Comparison of ENCODE assay signal across 1 cellular context in the genomic region with DNA sequence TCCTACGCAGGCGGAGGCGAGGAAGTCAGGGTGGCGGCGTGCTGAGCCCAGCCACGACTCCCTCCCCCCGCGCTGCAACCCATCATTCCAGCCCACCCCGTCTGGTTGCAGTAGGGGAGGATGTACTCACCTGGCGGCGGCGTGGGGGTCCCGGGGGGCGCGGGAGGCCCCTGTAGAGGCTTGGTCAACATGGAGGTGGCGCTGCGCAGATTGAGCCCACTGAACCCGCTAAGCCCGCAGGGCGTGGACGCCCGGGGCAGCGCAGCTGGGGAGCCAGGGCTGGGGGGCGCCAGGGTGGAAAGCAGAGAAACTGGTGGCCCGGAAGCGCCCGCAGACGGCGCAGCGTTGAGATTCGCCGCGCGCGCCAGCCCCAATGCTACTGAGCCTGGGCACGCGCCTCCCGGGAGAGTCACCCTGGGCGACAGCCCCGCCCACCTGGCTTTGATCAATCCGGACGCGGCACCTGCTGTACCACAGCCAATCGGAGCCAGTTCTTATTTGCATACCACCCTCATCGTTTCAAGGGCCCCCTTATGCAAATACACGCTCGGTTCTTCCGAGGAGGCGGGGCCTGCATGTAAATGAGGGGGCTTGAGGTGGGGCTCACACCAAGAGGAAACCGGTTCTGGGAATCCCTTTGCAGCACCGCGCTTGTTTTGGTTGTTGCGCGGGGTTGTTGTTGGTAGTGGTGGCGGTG.
TF ChIP-seq lines count a peak whose summit lies in the region.

A gene (minus strand): TSS at position 381 of the 697 bp plus-strand sequence. CDS start 190 bp downstream, at position 191.

TF ChIP-seq in HepG2, 621 proteins besides CTCF, POLR2A, EP300 and RAD21 (continued from another document and continues in another):
- TF ChIP-seq, protein P1, sequence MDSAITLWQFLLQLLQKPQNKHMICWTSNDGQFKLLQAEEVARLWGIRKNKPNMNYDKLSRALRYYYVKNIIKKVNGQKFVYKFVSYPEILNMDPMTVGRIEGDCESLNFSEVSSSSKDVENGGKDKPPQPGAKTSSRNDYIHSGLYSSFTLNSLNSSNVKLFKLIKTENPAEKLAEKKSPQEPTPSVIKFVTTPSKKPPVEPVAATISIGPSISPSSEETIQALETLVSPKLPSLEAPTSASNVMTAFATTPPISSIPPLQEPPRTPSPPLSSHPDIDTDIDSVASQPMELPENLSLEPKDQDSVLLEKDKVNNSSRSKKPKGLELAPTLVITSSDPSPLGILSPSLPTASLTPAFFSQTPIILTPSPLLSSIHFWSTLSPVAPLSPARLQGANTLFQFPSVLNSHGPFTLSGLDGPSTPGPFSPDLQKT (CRISPR knock-in tag; IDR thresholded peaks at IDR 0.05; ENCODE audit: borderline replicate concordance): no peak
- TF ChIP-seq HNRNPLL (IDR thresholded peaks at IDR 0.05; ENCODE audit: low read depth, low read length, poor library complexity, severe bottlenecking) (peak; percentile 83), ZNF329 (CRISPR knock-in tag; IDR thresholded peaks at IDR 0.05; ENCODE audit: low read depth) (0 out of 2 replicates have a peak, but pooled peaks have one; percentile 39), SAFB2 (CRISPR knock-in tag; IDR thresholded peaks at IDR 0.05; ENCODE audit: borderline replicate concordance, low read depth) (no peak), ZNF878 (CRISPR knock-in tag; IDR thresholded peaks at IDR 0.05) (0 out of 2 replicates have a peak, but pooled peaks have one; percentile 43), ZNF782 (CRISPR knock-in tag; IDR thresholded peaks at IDR 0.05; ENCODE audit: borderline replicate concordance) (no peak), ZNF382 (CRISPR knock-in tag; IDR thresholded peaks at IDR 0.05; ENCODE audit: borderline replicate concordance) (no peak), TEAD2 (CRISPR knock-in tag; IDR thresholded peaks at IDR 0.05) (no peak), ZKSCAN5 (CRISPR knock-in tag; IDR thresholded peaks at IDR 0.05) (no peak), ZNF33B (CRISPR knock-in tag; IDR thresholded peaks at IDR 0.05) (no peak), ZNF383 (CRISPR knock-in tag; IDR thresholded peaks at IDR 0.05; ENCODE audit: borderline replicate concordance) (no peak), EZH2 (conservative IDR thresholded peaks at IDR 0.05; ENCODE audit: low read depth, low read length) (no peak), ATAD3A (CRISPR knock-in tag; IDR thresholded peaks at IDR 0.05) (no peak), ZBTB3 (CRISPR knock-in tag; IDR thresholded peaks at IDR 0.05; ENCODE audit: borderline replicate concordance, low read depth) (no peak), MED1 (CRISPR knock-in tag; IDR thresholded peaks at IDR 0.05) (peak; percentile 30; the same call in 1 of the 2 replicates), ZNF775 (CRISPR knock-in tag; IDR thresholded peaks at IDR 0.05; ENCODE audit: borderline replicate concordance) (no peak), HMG20A (CRISPR knock-in tag; IDR thresholded peaks at IDR 0.05; ENCODE audit: borderline replicate concordance) (no peak), KLF12 (CRISPR knock-in tag; IDR thresholded peaks at IDR 0.05; ENCODE audit: borderline replicate concordance) (no peak), ZNF230 (CRISPR knock-in tag; IDR thresholded peaks at IDR 0.05) (no peak), NCOA2 (CRISPR knock-in tag; IDR thresholded peaks at IDR 0.05) (no peak)
- TF ChIP-seq, protein P2, sequence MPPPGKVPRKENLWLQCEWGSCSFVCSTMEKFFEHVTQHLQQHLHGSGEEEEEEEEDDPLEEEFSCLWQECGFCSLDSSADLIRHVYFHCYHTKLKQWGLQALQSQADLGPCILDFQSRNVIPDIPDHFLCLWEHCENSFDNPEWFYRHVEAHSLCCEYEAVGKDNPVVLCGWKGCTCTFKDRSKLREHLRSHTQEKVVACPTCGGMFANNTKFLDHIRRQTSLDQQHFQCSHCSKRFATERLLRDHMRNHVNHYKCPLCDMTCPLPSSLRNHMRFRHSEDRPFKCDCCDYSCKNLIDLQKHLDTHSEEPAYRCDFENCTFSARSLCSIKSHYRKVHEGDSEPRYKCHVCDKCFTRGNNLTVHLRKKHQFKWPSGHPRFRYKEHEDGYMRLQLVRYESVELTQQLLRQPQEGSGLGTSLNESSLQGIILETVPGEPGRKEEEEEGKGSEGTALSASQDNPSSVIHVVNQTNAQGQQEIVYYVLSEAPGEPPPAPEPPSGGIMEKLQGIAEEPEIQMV (CRISPR knock-in tag; IDR thresholded peaks at IDR 0.05; ENCODE audit: low read depth): no peak
- TF ChIP-seq, protein P3, sequence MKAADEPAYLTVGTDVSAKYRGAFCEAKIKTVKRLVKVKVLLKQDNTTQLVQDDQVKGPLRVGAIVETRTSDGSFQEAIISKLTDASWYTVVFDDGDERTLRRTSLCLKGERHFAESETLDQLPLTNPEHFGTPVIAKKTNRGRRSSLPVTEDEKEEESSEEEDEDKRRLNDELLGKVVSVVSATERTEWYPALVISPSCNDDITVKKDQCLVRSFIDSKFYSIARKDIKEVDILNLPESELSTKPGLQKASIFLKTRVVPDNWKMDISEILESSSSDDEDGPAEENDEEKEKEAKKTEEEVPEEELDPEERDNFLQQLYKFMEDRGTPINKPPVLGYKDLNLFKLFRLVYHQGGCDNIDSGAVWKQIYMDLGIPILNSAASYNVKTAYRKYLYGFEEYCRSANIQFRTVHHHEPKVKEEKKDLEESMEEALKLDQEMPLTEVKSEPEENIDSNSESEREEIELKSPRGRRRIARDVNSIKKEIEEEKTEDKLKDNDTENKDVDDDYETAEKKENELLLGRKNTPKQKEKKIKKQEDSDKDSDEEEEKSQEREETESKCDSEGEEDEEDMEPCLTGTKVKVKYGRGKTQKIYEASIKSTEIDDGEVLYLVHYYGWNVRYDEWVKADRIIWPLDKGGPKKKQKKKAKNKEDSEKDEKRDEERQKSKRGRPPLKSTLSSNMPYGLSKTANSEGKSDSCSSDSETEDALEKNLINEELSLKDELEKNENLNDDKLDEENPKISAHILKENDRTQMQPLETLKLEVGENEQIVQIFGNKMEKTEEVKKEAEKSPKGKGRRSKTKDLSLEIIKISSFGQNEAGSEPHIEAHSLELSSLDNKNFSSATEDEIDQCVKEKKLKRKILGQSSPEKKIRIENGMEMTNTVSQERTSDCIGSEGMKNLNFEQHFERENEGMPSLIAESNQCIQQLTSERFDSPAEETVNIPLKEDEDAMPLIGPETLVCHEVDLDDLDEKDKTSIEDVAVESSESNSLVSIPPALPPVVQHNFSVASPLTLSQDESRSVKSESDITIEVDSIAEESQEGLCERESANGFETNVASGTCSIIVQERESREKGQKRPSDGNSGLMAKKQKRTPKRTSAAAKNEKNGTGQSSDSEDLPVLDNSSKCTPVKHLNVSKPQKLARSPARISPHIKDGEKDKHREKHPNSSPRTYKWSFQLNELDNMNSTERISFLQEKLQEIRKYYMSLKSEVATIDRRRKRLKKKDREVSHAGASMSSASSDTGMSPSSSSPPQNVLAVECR (CRISPR knock-in tag; IDR thresholded peaks at IDR 0.05; ENCODE audit: borderline replicate concordance): peak; percentile 60; the same call in 1 of the 2 replicates
- TF ChIP-seq, protein P4, sequence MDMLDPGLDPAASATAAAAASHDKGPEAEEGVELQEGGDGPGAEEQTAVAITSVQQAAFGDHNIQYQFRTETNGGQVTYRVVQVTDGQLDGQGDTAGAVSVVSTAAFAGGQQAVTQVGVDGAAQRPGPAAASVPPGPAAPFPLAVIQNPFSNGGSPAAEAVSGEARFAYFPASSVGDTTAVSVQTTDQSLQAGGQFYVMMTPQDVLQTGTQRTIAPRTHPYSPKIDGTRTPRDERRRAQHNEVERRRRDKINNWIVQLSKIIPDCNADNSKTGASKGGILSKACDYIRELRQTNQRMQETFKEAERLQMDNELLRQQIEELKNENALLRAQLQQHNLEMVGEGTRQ (IDR thresholded peaks at IDR 0.05; ENCODE audit: low read depth, low read length): peak; percentile 67
- TF ChIP-seq, protein P4 (CRISPR knock-in tag; IDR thresholded peaks at IDR 0.05; ENCODE audit: borderline replicate concordance): peak; percentile 69; the same call in 1 of the 2 replicates
- TF ChIP-seq, protein P5, sequence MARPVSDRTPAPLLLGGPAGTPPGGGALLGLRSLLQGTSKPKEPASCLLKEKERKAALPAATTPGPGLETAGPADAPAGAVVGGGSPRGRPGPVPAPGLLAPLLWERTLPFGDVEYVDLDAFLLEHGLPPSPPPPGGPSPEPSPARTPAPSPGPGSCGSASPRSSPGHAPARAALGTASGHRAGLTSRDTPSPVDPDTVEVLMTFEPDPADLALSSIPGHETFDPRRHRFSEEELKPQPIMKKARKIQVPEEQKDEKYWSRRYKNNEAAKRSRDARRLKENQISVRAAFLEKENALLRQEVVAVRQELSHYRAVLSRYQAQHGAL (CRISPR knock-in tag; IDR thresholded peaks at IDR 0.05; ENCODE audit: not compliant biosample characterization): no peak
- TF ChIP-seq, protein P6, sequence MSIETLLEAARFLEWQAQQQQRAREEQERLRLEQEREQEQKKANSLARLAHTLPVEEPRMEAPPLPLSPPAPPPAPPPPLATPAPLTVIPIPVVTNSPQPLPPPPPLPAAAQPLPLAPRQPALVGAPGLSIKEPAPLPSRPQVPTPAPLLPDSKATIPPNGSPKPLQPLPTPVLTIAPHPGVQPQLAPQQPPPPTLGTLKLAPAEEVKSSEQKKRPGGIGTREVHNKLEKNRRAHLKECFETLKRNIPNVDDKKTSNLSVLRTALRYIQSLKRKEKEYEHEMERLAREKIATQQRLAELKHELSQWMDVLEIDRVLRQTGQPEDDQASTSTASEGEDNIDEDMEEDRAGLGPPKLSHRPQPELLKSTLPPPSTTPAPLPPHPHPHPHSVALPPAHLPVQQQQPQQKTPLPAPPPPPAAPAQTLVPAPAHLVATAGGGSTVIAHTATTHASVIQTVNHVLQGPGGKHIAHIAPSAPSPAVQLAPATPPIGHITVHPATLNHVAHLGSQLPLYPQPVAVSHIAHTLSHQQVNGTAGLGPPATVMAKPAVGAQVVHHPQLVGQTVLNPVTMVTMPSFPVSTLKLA (IDR thresholded peaks at IDR 0.05): peak; percentile 33; the same call in 1 of the 2 replicates
- TF ChIP-seq, protein P7, sequence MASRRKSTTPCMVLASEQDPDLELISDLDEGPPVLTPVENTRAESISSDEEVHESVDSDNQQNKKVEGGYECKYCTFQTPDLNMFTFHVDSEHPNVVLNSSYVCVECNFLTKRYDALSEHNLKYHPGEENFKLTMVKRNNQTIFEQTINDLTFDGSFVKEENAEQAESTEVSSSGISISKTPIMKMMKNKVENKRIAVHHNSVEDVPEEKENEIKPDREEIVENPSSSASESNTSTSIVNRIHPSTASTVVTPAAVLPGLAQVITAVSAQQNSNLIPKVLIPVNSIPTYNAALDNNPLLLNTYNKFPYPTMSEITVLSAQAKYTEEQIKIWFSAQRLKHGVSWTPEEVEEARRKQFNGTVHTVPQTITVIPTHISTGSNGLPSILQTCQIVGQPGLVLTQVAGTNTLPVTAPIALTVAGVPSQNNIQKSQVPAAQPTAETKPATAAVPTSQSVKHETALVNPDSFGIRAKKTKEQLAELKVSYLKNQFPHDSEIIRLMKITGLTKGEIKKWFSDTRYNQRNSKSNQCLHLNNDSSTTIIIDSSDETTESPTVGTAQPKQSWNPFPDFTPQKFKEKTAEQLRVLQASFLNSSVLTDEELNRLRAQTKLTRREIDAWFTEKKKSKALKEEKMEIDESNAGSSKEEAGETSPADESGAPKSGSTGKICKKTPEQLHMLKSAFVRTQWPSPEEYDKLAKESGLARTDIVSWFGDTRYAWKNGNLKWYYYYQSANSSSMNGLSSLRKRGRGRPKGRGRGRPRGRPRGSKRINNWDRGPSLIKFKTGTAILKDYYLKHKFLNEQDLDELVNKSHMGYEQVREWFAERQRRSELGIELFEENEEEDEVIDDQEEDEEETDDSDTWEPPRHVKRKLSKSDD (CRISPR knock-in tag; IDR thresholded peaks at IDR 0.05; ENCODE audit: low read depth): no peak
- TF ChIP-seq, protein P8, sequence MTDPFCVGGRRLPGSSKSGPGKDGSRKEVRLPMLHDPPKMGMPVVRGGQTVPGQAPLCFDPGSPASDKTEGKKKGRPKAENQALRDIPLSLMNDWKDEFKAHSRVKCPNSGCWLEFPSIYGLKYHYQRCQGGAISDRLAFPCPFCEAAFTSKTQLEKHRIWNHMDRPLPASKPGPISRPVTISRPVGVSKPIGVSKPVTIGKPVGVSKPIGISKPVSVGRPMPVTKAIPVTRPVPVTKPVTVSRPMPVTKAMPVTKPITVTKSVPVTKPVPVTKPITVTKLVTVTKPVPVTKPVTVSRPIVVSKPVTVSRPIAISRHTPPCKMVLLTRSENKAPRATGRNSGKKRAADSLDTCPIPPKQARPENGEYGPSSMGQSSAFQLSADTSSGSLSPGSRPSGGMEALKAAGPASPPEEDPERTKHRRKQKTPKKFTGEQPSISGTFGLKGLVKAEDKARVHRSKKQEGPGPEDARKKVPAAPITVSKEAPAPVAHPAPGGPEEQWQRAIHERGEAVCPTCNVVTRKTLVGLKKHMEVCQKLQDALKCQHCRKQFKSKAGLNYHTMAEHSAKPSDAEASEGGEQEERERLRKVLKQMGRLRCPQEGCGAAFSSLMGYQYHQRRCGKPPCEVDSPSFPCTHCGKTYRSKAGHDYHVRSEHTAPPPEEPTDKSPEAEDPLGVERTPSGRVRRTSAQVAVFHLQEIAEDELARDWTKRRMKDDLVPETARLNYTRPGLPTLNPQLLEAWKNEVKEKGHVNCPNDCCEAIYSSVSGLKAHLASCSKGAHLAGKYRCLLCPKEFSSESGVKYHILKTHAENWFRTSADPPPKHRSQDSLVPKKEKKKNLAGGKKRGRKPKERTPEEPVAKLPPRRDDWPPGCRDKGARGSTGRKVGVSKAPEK (CRISPR knock-in tag; IDR thresholded peaks at IDR 0.05; ENCODE audit: borderline replicate concordance): no peak
